In genomic region chr22:41542224-41542623, GRCh38 we compare ENCODE assay signal across 12 cellular contexts. TPM values are rescaled to one million over a fixed set of nuclear protein-coding genes. Genes with fewer than 3 reads are reported as not detected.
DNase-seq lines count a peak whose midpoint lies in the region; ATAC-seq and TF ChIP-seq lines count a peak whose summit lies in the region.
"Had no signal": no experiment of that assay in that cellular context is flagged by ENCODE, and none has a peak within 500 bp of the region (broad histone marks: within the 10 kb centered on the region; RNA-seq: fewer than 3 reads in every experiment).

No MANE protein-coding gene starts in this region.

- H3K36me3 Mint-ChIP-seq in stimulated activated naive CD8-positive, alpha-beta T cell treated with anti-CD3 and anti-CD28 coated beads, Interleukin-15, Interleukin-2, amounts not matched to agents 100 ng/mL and 50 ng/mL, for 24 hours (ENCODE audit: low read depth): peaks cover 35% of the 10 kb centered on the region
- H3K36me3 Mint-ChIP-seq in activated B cell treated with CpG ODN at 0.5 μM for 24 hours (ENCODE audit: low read depth) (peaks cover 29% of the 10 kb centered on the region), glutamatergic neuron (ENCODE audit: unreplicated experiment) (no peaks in the 10 kb centered on the region)

- CTCF ChIA-PET in activated B cell treated with CpG ODN at 0.5 μM for 24 hours (lab: Charles Lee): interaction anchor here (2.0 kb wide), 1 partner anchor 10 kb away, joined by 4 read pairs; no protein-coding TSS in a partner anchor

- no peak for ATAC-seq in stimulated activated naive CD8-positive, alpha-beta T cell treated with anti-CD3 and anti-CD28 coated beads, Interleukin-15, Interleukin-2, amounts not matched to agents 100 U/mL and 50 U/mL, for 24 hours
- ATAC-seq in activated B cell treated with CpG ODN at 0.5 μM for 24 hours (ENCODE audit: low read depth): no peak
- ATAC-seq in HG03520 (IDR thresholded peaks at IDR 0.05; ENCODE audit: unreplicated experiment): no peak
- ATAC-seq in GM21390 (IDR thresholded peaks at IDR 0.05; ENCODE audit: unreplicated experiment): no peak

- POLR2A ChIA-PET in activated B cell treated with CpG ODN at 0.5 μM for 24 hours (lab: Charles Lee): interaction anchor here (0.6 to 2.4 kb wide), 2 partner anchors 78 to 330 kb away, joined by 5 to 19 read pairs; partner anchors contain the start of genes DESI1 and XRCC6

- peak overlapping the region; percentile 93 for H3K27ac Mint-ChIP-seq in stimulated activated naive CD8-positive, alpha-beta T cell treated with anti-CD3 and anti-CD28 coated beads, Interleukin-15, Interleukin-2, amounts not matched to agents 100 ng/mL and 50 ng/mL, for 24 hours
- H3K27ac Mint-ChIP-seq in activated B cell treated with CpG ODN at 0.5 μM for 24 hours (peak overlapping the region; percentile 70), glutamatergic neuron (ENCODE audit: unreplicated experiment) (no peak overlapping the region)

- TF ChIP-seq CTCF in activated B cell treated with CpG ODN at 0.5 μM for 24 hours (IDR thresholded peaks at IDR 0.05) (no peak), glutamatergic neuron (IDR thresholded peaks at IDR 0.05; ENCODE audit: partially characterized antibody, unreplicated experiment) (no peak)

- intact Hi-C loops in activated B cell treated with CpG ODN at 0.5 μM for 24 hours (cut with micrococcal nuclease): loop anchor here (5.0 kb wide), 1 partner anchor 400 kb away; no protein-coding TSS in a partner anchor

- H3K4me3 Mint-ChIP-seq in stimulated activated naive CD8-positive, alpha-beta T cell treated with anti-CD3 and anti-CD28 coated beads, Interleukin-15, Interleukin-2, amounts not matched to agents 100 ng/mL and 50 ng/mL, for 24 hours: peak overlapping the region; percentile 94
- H3K4me3 Mint-ChIP-seq in activated B cell treated with CpG ODN at 0.5 μM for 24 hours (peak overlapping the region; percentile 96), glutamatergic neuron (ENCODE audit: unreplicated experiment) (peak overlapping the region; percentile 47)

- DNase-seq in stimulated activated naive CD8-positive, alpha-beta T cell treated with anti-CD3 and anti-CD28 coated beads, Interleukin-15, Interleukin-2, amounts not matched to agents 100 U/mL and 50 U/mL, for 24 hours: no peak
- DNase-seq in activated B cell treated with CpG ODN at 0.5 μM for 24 hours (no peak), glutamatergic neuron (no peak), HPDE6-E6E7 (ENCODE audit: extremely low spot score) (no peak), NCI-H1092 treated with DMSO at 0.1 percent for 48 hours (lab: John Stamatoyannopoulos, UW) (no peak)
- DNase-seq: activated CD4-positive, alpha-beta T cell treated with anti-CD3 and anti-CD28 coated beads, Interleukin-2, amount 50 U/mL, for 1 hour; islet precursor cell; NCI-H2171; SHP77 had no signal

- H3K4me1 Mint-ChIP-seq in stimulated activated naive CD8-positive, alpha-beta T cell treated with anti-CD3 and anti-CD28 coated beads, Interleukin-15, Interleukin-2, amounts not matched to agents 100 ng/mL and 50 ng/mL, for 24 hours (ENCODE audit: low read depth): peaks cover 42% of the 10 kb centered on the region
- peaks cover 43% of the 10 kb centered on the region for H3K4me1 Mint-ChIP-seq in activated B cell treated with CpG ODN at 0.5 μM for 24 hours
- peaks cover 10% of the 10 kb centered on the region for H3K4me1 Mint-ChIP-seq in glutamatergic neuron (ENCODE audit: low read depth, unreplicated experiment)

- no peaks in the 10 kb centered on the region for H3K9me3 Mint-ChIP-seq in stimulated activated naive CD8-positive, alpha-beta T cell treated with anti-CD3 and anti-CD28 coated beads, Interleukin-15, Interleukin-2, amounts not matched to agents 100 ng/mL and 50 ng/mL, for 24 hours
- no peaks in the 10 kb centered on the region for H3K9me3 Mint-ChIP-seq in activated B cell treated with CpG ODN at 0.5 μM for 24 hours
- no peaks in the 10 kb centered on the region for H3K9me3 Mint-ChIP-seq in glutamatergic neuron (ENCODE audit: unreplicated experiment)

- H3K27me3 Mint-ChIP-seq in stimulated activated naive CD8-positive, alpha-beta T cell treated with anti-CD3 and anti-CD28 coated beads, Interleukin-15, Interleukin-2, amounts not matched to agents 100 ng/mL and 50 ng/mL, for 24 hours: no peaks in the 10 kb centered on the region
- H3K27me3 Mint-ChIP-seq in activated B cell treated with CpG ODN at 0.5 μM for 24 hours (no peaks in the 10 kb centered on the region), glutamatergic neuron (ENCODE audit: unreplicated experiment) (peaks cover 7% of the 10 kb centered on the region)

RNA-seq across cellular contexts. Expression of gene POLR3H, which starts 2.0 kb away (rescaled TPM):
- total RNA-seq in activated B cell treated with CpG ODN at 0.5 μM for 24 hours (39.0 and 43.9 TPM in 2 replicates), glutamatergic neuron (ENCODE audit: unreplicated experiment) (24.6 TPM)

RNA-seq across cellular contexts. Expression of gene CSDC2, which starts 18.6 kb away (rescaled TPM):
- total RNA-seq in activated B cell treated with CpG ODN at 0.5 μM for 24 hours (not detected in 2 replicates), glutamatergic neuron (ENCODE audit: unreplicated experiment) (4.7 TPM)

RNA-seq across cellular contexts. Expression of gene PMM1, which starts 47.4 kb away (rescaled TPM):
- 13.0 and 15.1 TPM in 2 replicates for total RNA-seq in activated B cell treated with CpG ODN at 0.5 μM for 24 hours
- total RNA-seq in glutamatergic neuron (ENCODE audit: unreplicated experiment): 35.0 TPM
